Comparison of ENCODE assay signal across 8 cellular contexts in the genomic region with DNA sequence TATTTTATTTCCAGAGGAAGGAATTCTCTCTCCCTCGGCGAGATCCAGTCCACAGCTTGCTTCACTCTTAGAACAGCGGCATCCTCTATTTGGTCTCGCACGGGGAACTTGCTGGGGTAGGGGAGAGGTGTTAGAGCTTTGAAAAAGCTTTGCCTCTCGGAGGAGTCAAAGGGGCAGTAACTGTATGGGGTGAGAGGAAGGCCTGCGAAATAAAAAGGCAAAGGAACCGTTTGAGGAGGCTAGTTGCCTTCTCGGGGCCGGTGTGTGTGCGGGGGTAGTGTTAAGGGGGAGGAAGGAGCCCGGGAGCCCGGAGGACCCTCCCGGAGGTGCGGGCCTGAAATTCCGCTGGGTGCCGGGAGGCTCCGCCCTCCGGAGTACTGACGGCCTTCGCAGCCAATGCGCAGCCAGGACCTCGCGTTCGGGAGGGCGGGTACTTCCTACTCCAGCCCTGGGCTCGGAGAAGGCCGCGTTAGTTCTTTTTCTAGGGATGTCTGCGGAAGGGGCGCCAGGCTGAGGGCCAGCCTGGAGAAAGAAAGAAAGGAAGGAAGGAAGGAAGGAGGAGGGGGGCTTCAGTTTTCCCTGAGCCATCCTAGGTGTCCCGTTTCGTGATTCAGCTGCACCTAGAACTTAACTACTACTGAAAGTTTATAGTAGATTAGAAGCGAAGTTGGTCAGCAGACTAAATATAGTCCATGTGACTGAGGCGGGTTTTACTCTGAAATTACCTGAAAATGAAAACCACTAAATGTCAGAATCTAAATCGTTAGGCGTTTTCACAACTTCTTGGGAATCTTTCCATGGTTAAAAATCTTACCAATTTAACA. TPM values are rescaled to one million over a fixed set of nuclear protein-coding genes. Genes with fewer than 3 reads are reported as not detected.
DNase-seq lines count a peak whose midpoint lies in the region; ATAC-seq and TF ChIP-seq lines count a peak whose summit lies in the region.

No MANE protein-coding gene starts in this region.

- H3K9ac ChIP-seq in HCT116 (ENCODE audit: low read length) = peak overlapping the region; percentile 75
- peak overlapping the region; percentile 81 for H3K9ac ChIP-seq in MM.1S (ENCODE audit: low read length)

- H4K20me1 ChIP-seq in HCT116 (ENCODE audit: insufficient read depth) (no peaks in the 10 kb centered on the region), MM.1S (ENCODE audit: insufficient read depth, low read length) (peaks cover 7% of the 10 kb centered on the region)

- H3K9me2 ChIP-seq in HCT116 (ENCODE audit: insufficient read depth) (no peaks in the 10 kb centered on the region), MM.1S (replicated peaks; ENCODE audit: insufficient read depth, low read length) (no peaks in the 10 kb centered on the region)

- peak; percentile 80 for ATAC-seq in HCT116

- no peaks in the 10 kb centered on the region for H3K27me3 ChIP-seq in HCT116 (ENCODE audit: insufficient read depth, low read length)
- no peaks in the 10 kb centered on the region for H3K27me3 ChIP-seq in MM.1S (replicated peaks; ENCODE audit: insufficient read depth, low read length)
- H3K27me3 ChIP-seq in stomach = no peaks in the 10 kb centered on the region

- no peak for TF ChIP-seq RAD21 in HCT116 (IDR thresholded peaks at IDR 0.05; ENCODE audit: low read depth)

- TF ChIP-seq CTCF in HCT116 (IDR thresholded peaks at IDR 0.05 in 2 of 3, conservative IDR thresholded peaks at IDR 0.05 in 1 of 3; ENCODE audit: borderline replicate concordance in 1 of 3, insufficient read depth in 1 of 3, low read depth in 2 of 3, low read length in 2 of 3) = no peak
- no peak for TF ChIP-seq CTCF in MM.1S (IDR thresholded peaks at IDR 0.05; ENCODE audit: low read length)
- TF ChIP-seq CTCF in fibroblast of villous mesenchyme (IDR thresholded peaks at IDR 0.05; ENCODE audit: insufficient read depth, low read depth, low read length) = no peak
- no peak for TF ChIP-seq CTCF in neural crest cell (conservative IDR thresholded peaks at IDR 0.05)
- TF ChIP-seq CTCF in stomach (IDR thresholded peaks at IDR 0.05) = no peak

- 0 to 1% (median 1%) methylated on average over 37 of the region's 37 CpGs for WGBS in stomach, 5 donors

- peaks cover 8 to 33% of the 10 kb centered on the region in 2 experiments; a peak in 3 of 4 replicates for H3K4me1 ChIP-seq in HCT116 (ENCODE audit: control insufficient read depth in 1 of 2, insufficient read depth in 2 of 2, low read length in 2 of 2)
- H3K4me1 ChIP-seq in MM.1S (ENCODE audit: low read length) = peaks cover 13% of the 10 kb centered on the region
- peaks cover 29 to 51% (median 38%) of the 10 kb centered on the region in 4 donors for H3K4me1 ChIP-seq in stomach

- POLR2A ChIA-PET in HCT116 (lab: Charles Lee) = no interaction called here

- CTCF ChIA-PET in HCT116 (lab: Charles Lee) = no interaction called here

- intact Hi-C loops in HCT116 (cut with micrococcal nuclease) = loop anchor here (10.0 kb wide), 1 partner anchor 544 kb away; no protein-coding TSS in a partner anchor
- intact Hi-C loops in stomach (cut with DNase I; ENCODE audit: low total_unique reads) = no loop called here

- H3K36me3 ChIP-seq in HCT116 (ENCODE audit: control insufficient read depth in 1 of 2, insufficient read depth in 2 of 2, low read length in 2 of 2) (no peaks in the 10 kb centered on the region), MM.1S (replicated peaks; ENCODE audit: insufficient read depth, low read length) (no peaks in the 10 kb centered on the region), stomach (no peaks in the 10 kb centered on the region)

- H3K27me3 Mint-ChIP-seq in neural crest cell (ENCODE audit: low read depth) = no peaks in the 10 kb centered on the region

- H3K9me3 ChIP-seq in HCT116 (ENCODE audit: control insufficient read depth in 1 of 2, insufficient read depth in 1 of 2, low read depth in 1 of 2, low read length in 2 of 2) = no peaks in the 10 kb centered on the region
- H3K9me3 ChIP-seq in MM.1S (replicated peaks; ENCODE audit: insufficient read depth, low read length) = no peaks in the 10 kb centered on the region
- no peaks in the 10 kb centered on the region for H3K9me3 ChIP-seq in stomach

- DNase-seq in GF-D8 (lab: John Stamatoyannopoulos, UW) (peak; percentile 66), HCT116 (ENCODE audit: low read depth, low spot score) (peak; percentile 75), MM.1S (peak; percentile 92), SHP77 (lab: John Stamatoyannopoulos, UW) (peak; percentile 85 to 90), fibroblast of villous mesenchyme (ENCODE audit: low read depth) (peak; percentile 90), neural crest cell (ENCODE audit: low read depth, low spot score) (peak; percentile 83), stomach (peak; percentile 90)
- peak; percentile 95 for DNase-seq in activated effector memory CD4-positive, alpha-beta T cell treated with anti-CD3 and anti-CD28 coated beads, Interleukin-2, amount 50 U/mL, for 16 hours

- H3K4me3 Mint-ChIP-seq in neural crest cell = peak overlapping the region; percentile 93

- H3K27ac ChIP-seq in HCT116 (ENCODE audit: low read depth, low read length) (peak overlapping the region; percentile 81), MM.1S (ENCODE audit: low read length) (peak overlapping the region; percentile 77; the same call in 1 of the 2 replicates), stomach (peak overlapping the region; percentile 78 to 99 (median 99))

- peaks cover 62% of the 10 kb centered on the region for H3K79me2 ChIP-seq in HCT116 (ENCODE audit: insufficient read depth, low read length)
- H3K79me2 ChIP-seq in MM.1S (ENCODE audit: low read length) = peaks cover 65% of the 10 kb centered on the region

- TF ChIP-seq POLR2A in HCT116 (IDR thresholded peaks at IDR 0.05; ENCODE audit: borderline replicate concordance, extremely low read depth, insufficient read depth, insufficient read length) = peak; percentile 91
- peak in 1 of 4 donors; percentile 28 for TF ChIP-seq POLR2A in stomach (IDR thresholded peaks at IDR 0.05)

- H2AFZ ChIP-seq in HCT116 (ENCODE audit: low read depth, low read length, poor library complexity, severe bottlenecking) (peak overlapping the region; percentile 74), MM.1S (ENCODE audit: low read length) (peak overlapping the region; percentile 72)

- no TSS peak for BruUV-seq in HCT116 (replicated peaks; lab: Mats Ljungman, UMichigan)

- peak overlapping the region; percentile 97 for H3K4me2 ChIP-seq in HCT116 (ENCODE audit: low read length)
- H3K4me2 ChIP-seq in MM.1S (ENCODE audit: low read depth, low read length) = peak overlapping the region; percentile 90

- peaks cover 22% of the 10 kb centered on the region for H3F3A ChIP-seq in MM.1S (ENCODE audit: insufficient read depth, low read length)

- peaks cover 41% of the 10 kb centered on the region for H3K4me1 Mint-ChIP-seq in neural crest cell

- RAD21 ChIA-PET in HCT116 (lab: Charles Lee; ENCODE audit: low non-redundant PET in 1 of 2, low total read pairs in 2 of 2, uncharacterized antibody in 2 of 2, unreplicated experiment in 2 of 2) = no interaction called here

- H3K4me3 ChIP-seq in HCT116 (replicated peaks in 1 of 2; ENCODE audit: low read depth in 1 of 2, low read length in 2 of 2) (peak overlapping the region; percentile 72 to 79), MM.1S (ENCODE audit: low read length) (peak overlapping the region; percentile 71), fibroblast of villous mesenchyme (ENCODE audit: low read depth, low read length) (peak overlapping the region; percentile 83), stomach (peak overlapping the region; percentile 85 to 99 (median 97))

- H3K9me3 Mint-ChIP-seq in neural crest cell = no peaks in the 10 kb centered on the region

- TF ChIP-seq EP300 in stomach (IDR thresholded peaks at IDR 0.05) = no peak

- H3K36me3 Mint-ChIP-seq in neural crest cell (ENCODE audit: low read depth) = no peaks in the 10 kb centered on the region

- peak overlapping the region; percentile 99 for H3K27ac Mint-ChIP-seq in neural crest cell (ENCODE audit: unreplicated experiment)

TF ChIP-seq in HCT116, 20 proteins besides CTCF, POLR2A, EP300 and RAD21 (continues in another document):
- TF ChIP-seq POLR2AphosphoS5 (IDR thresholded peaks at IDR 0.05; ENCODE audit: low read depth, low read length) (peak; percentile 96), YY1 (IDR thresholded peaks at IDR 0.05; ENCODE audit: extremely low read depth, insufficient replicate concordance, low read depth, low read length) (peak; percentile 73), MAX (IDR thresholded peaks at IDR 0.05) (no peak; the same call in none of the 2 replicates), ELF1 (IDR thresholded peaks at IDR 0.05; ENCODE audit: borderline replicate concordance, low read depth) (peak; percentile 49), CEBPB (IDR thresholded peaks at IDR 0.05; ENCODE audit: low read depth) (no peak), SP1 (IDR thresholded peaks at IDR 0.05; ENCODE audit: low read depth) (peak; percentile 64; the same call in 1 of the 2 replicates)
- TF ChIP-seq, protein P1, sequence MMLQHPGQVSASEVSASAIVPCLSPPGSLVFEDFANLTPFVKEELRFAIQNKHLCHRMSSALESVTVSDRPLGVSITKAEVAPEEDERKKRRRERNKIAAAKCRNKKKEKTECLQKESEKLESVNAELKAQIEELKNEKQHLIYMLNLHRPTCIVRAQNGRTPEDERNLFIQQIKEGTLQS (IDR thresholded peaks at IDR 0.05) = no peak

RNA-seq across cellular contexts. Expression of gene NEK7, which starts 2.2 kb away (rescaled TPM):
- total RNA-seq in HCT116 (2021; ENCODE audit: unreplicated experiment) (33.0 TPM), fibroblast of villous mesenchyme (183 and 366 TPM in 2 replicates), neural crest cell (10.9 and 12.5 TPM in 2 replicates), stomach (100 to 1,000 TPM in 1 of 5 donors, 10 to 100 TPM in 4; 33.3 to 116 (median 42.0) TPM)
- 8.7 and 12.5 TPM in 2 replicates for polyA plus RNA-seq in HCT116 (2012)
- 10 to 100 TPM; 13.2 to 29.8 (median 24.8) TPM for polyA plus RNA-seq in stomach

Comparison
In these comparisons a context has a peak if more than half of its experiments do, and no peak if none do; other contexts are left out.
1. Peak in every context shown above with its lines: DNase-seq, ATAC-seq, H3K4me3 ChIP-seq and H3K27ac ChIP-seq.